ENCODE assay signal across 14 cellular contexts in genomic region chr14:68521952-68522509, GRCh38.
DNase-seq lines count a peak whose midpoint lies in the region; ATAC-seq, FAIRE-seq and TF ChIP-seq lines count a peak whose summit lies in the region.
"Had no signal": no experiment of that assay in that cellular context is flagged by ENCODE, and none has a peak within 500 bp of the region (broad histone marks: within the 10 kb centered on the region; RNA-seq: fewer than 3 reads in every experiment).

No MANE protein-coding gene starts in this region.

- H3K9me3 ChIP-seq in IMR-90 (ENCODE audit: control insufficient read depth, insufficient read depth, low read length) (no peaks in the 10 kb centered on the region), H1 (ENCODE audit: insufficient read depth in 2 of 2, low read depth in 1 of 2, low read length in 1 of 2) (no peaks in the 10 kb centered on the region), mucosa of stomach (ENCODE audit: control insufficient read depth, low read length) (no peaks in the 10 kb centered on the region), stomach (no peaks in the 10 kb centered on the region)

- H3K56ac ChIP-seq in IMR-90 (ENCODE audit: extremely low read depth, insufficient read depth, low read length) = no peak overlapping the region
- H3K56ac ChIP-seq in H1 (replicated peaks; ENCODE audit: insufficient read length, low read depth, low read length) = no peak overlapping the region

- intact Hi-C loops in IMR-90 (cut with micrococcal nuclease) (no loop called here), stomach (cut with DNase I; ENCODE audit: low total_unique reads) (no loop called here)

- H2AK5ac ChIP-seq in IMR-90 (ENCODE audit: low read depth, low read length) = peak overlapping the region; percentile 43
- H2AK5ac ChIP-seq in H1 (ENCODE audit: low read depth, low read length) = no peak overlapping the region; the same call in 1 of the 2 replicates

- peak overlapping the region; percentile 82; the same call in 1 of the 2 replicates for H2BK12ac ChIP-seq in H1 (ENCODE audit: low read depth, low read length)

- H4K91ac ChIP-seq in IMR-90 (ENCODE audit: insufficient read depth, low read depth, low read length) (peak overlapping the region; percentile 33; the same call in 1 of the 2 replicates), H1 (replicated peaks; ENCODE audit: insufficient read length, low read length) (peak overlapping the region; percentile 64)

- H3K79me1 ChIP-seq in IMR-90 (ENCODE audit: low read depth in 1 of 2, low read length in 2 of 2) = no peaks in the 10 kb centered on the region
- H3K79me1 ChIP-seq in H1 (ENCODE audit: low read depth, low read length) = no peaks in the 10 kb centered on the region

- no peak overlapping the region for H3K18ac ChIP-seq in IMR-90 (ENCODE audit: low read depth, low read length)
- no peak overlapping the region; the same call in 1 of the 2 replicates for H3K18ac ChIP-seq in H1 (ENCODE audit: extremely low read depth, low read length)

- no peak; the same call in 1 of the 2 replicates for ATAC-seq in IMR-90 (ENCODE audit: low read depth)
- no peak for ATAC-seq in GM18868 (IDR thresholded peaks at IDR 0.05; ENCODE audit: unreplicated experiment)
- ATAC-seq in HG02610 (IDR thresholded peaks at IDR 0.05; ENCODE audit: unreplicated experiment) = no peak
- no peak for ATAC-seq in HG02623 (IDR thresholded peaks at IDR 0.05; ENCODE audit: unreplicated experiment)

- peak overlapping the region; percentile 34 for H2BK120ac ChIP-seq in IMR-90 (ENCODE audit: low read depth, low read length)
- H2BK120ac ChIP-seq in H1 (replicated peaks; ENCODE audit: low read depth, low read length) = peak overlapping the region; percentile 56

- no peak overlapping the region for H2AK9ac ChIP-seq in IMR-90 (replicated peaks; ENCODE audit: low read depth, low read length, poor library complexity)

- WGBS in IMR-90 (ENCODE audit: extremely low coverage in 2 of 2, insufficient read length in 1 of 2), 2 experiments = 93% methylated on average over 3 of the region's 8 CpGs; no CpG with 5 or more reads in 1 of the 2 experiments
- 84% methylated on average over 8 of the region's 8 CpGs; no CpG with 5 or more reads in 1 of the 2 experiments for WGBS in H1 (ENCODE audit: extremely low coverage in 1 of 2, insufficient coverage in 1 of 2, insufficient read length in 1 of 2, insufficient replicate concordance in 2 of 2, low coverage in 1 of 2, low lambda C conversion rate in 2 of 2, missing lambda C conversion rate in 1 of 2), 2 experiments
- WGBS in stomach, 5 donors = 51 to 64% (median 63%) methylated on average over 6 to 8 of the region's 8 CpGs

- TF ChIP-seq POLR2A in IMR-90 (IDR thresholded peaks at IDR 0.05; ENCODE audit: low read depth, low read length) = no peak
- TF ChIP-seq POLR2A in H1 (IDR thresholded peaks at IDR 0.05; ENCODE audit: control extremely low read depth in 1 of 2, low read depth in 2 of 2, low read length in 2 of 2) = no peak
- TF ChIP-seq POLR2A in stomach (IDR thresholded peaks at IDR 0.05) = no peak

- no peak overlapping the region for H3K27ac ChIP-seq in IMR-90 (ENCODE audit: insufficient read depth, low read length)
- H3K27ac ChIP-seq in H1 (ENCODE audit: low read depth, low read length) = no peak overlapping the region
- H3K27ac ChIP-seq in stomach = peak overlapping the region; percentile 53 to 91 (median 89)
- H3K27ac ChIP-seq: C4-2B had no signal

- peaks cover 9% of the 10 kb centered on the region; the same call in 1 of the 2 replicates for H3K4me1 ChIP-seq in IMR-90 (ENCODE audit: control insufficient read depth, insufficient read depth, low read length)
- H3K4me1 ChIP-seq in H1 (replicated peaks in 1 of 4; ENCODE audit: control insufficient read depth in 3 of 4, insufficient read depth in 4 of 4, low read length in 3 of 4) = peaks cover 1 to 10% (median 6%) of the 10 kb centered on the region in 4 experiments; a peak in 6 of 7 replicates
- peaks cover 62% of the 10 kb centered on the region for H3K4me1 ChIP-seq in mucosa of stomach (ENCODE audit: control insufficient read depth, insufficient read depth, low read length)
- peaks cover 41 to 86% (median 68%) of the 10 kb centered on the region in 4 donors for H3K4me1 ChIP-seq in stomach

- no peaks in the 10 kb centered on the region for H3K23me2 ChIP-seq in H1 (ENCODE audit: low read depth, low read length)

- H3K14ac ChIP-seq in IMR-90 (replicated peaks; ENCODE audit: low read depth, low read length) (peak overlapping the region; percentile 58), H1 (ENCODE audit: insufficient read length) (no peak overlapping the region)

- no peak overlapping the region for H3K4me3 ChIP-seq in IMR-90 (ENCODE audit: insufficient read depth, low read depth, low read length)
- H3K4me3 ChIP-seq in H1 (ENCODE audit: extremely low read depth in 1 of 4, insufficient read depth in 2 of 4, low read depth in 3 of 4, low read length in 4 of 4) = no peak overlapping the region
- H3K4me3 ChIP-seq in mucosa of stomach (ENCODE audit: low read length) = no peak overlapping the region
- no peak overlapping the region for H3K4me3 ChIP-seq in stomach

- H3K9me1 ChIP-seq in IMR-90 (ENCODE audit: insufficient read depth, low read length) = no peaks in the 10 kb centered on the region

- H3K4ac ChIP-seq in IMR-90 (ENCODE audit: low read depth, low read length) (peak overlapping the region; percentile 65), H1 (replicated peaks; ENCODE audit: insufficient read length, low read depth, low read length) (no peak overlapping the region)

- H2BK20ac ChIP-seq in IMR-90 (ENCODE audit: low read depth, low read length) = peak overlapping the region; percentile 40
- H2BK20ac ChIP-seq in H1 (ENCODE audit: low read length) = peak overlapping the region; percentile 63; the same call in 1 of the 2 replicates

- BruUV-seq in IMR-90 (replicated peaks; lab: Mats Ljungman, UMichigan) = no TSS peak

- TF ChIP-seq CTCF in IMR-90 (conservative IDR thresholded peaks at IDR 0.05; ENCODE audit: low read depth, low read length) (no peak), H1 (IDR thresholded peaks at IDR 0.05; ENCODE audit: control extremely low read depth in 1 of 3, insufficient read depth in 1 of 3, low read depth in 1 of 3, low read length in 3 of 3) (no peak), stomach (IDR thresholded peaks at IDR 0.05) (peak in 1 of 7 experiments; percentile 10)

- H3K36me3 ChIP-seq in IMR-90 (ENCODE audit: control insufficient read depth, insufficient read depth, low read length) = no peaks in the 10 kb centered on the region
- H3K36me3 ChIP-seq in H1 (ENCODE audit: control insufficient read depth in 2 of 4, insufficient read depth in 4 of 4, low read length in 3 of 4) = no peaks in the 10 kb centered on the region
- no peaks in the 10 kb centered on the region for H3K36me3 ChIP-seq in mucosa of stomach (ENCODE audit: control insufficient read depth, insufficient read depth, low read length)
- no peaks in the 10 kb centered on the region for H3K36me3 ChIP-seq in stomach

- H2AFZ ChIP-seq in IMR-90 (replicated peaks; ENCODE audit: low read length, poor library complexity) (peak overlapping the region; percentile 14), H1 (ENCODE audit: low read length) (no peak overlapping the region)

- H3K79me2 ChIP-seq in H1 (ENCODE audit: control insufficient read depth in 1 of 2, insufficient read depth in 2 of 2, low read length in 2 of 2) = no peaks in the 10 kb centered on the region

- POLR2A ChIA-PET in IMR-90 (lab: Charles Lee; ENCODE audit: unreplicated experiment) (no interaction called here), H1 (lab: Charles Lee; ENCODE audit: partially characterized antibody) (interaction anchor here (0.7 to 0.8 kb wide), 2 partner anchors 45 to 107 kb away, joined by 3 to 5 read pairs; no protein-coding TSS in a partner anchor)

- H3K9ac ChIP-seq in IMR-90 (ENCODE audit: low read depth, low read length) (no peak overlapping the region), H1 (replicated peaks in 1 of 4; ENCODE audit: extremely low read depth in 1 of 4, low read depth in 3 of 4, low read length in 3 of 4) (no peak overlapping the region), mucosa of stomach (ENCODE audit: low read length) (peak overlapping the region; percentile 35)

- DNase-seq in IMR-90 (no peak), H1 (ENCODE audit: low read depth in 1 of 2, low spot score in 2 of 2) (no peak), stomach (no peak), medulla oblongata (ENCODE audit: extremely low spot score) (no peak)
- DNase-seq: activated T-cell treated with anti-CD3 and anti-CD28 coated beads, Interleukin-2, amount 50 U/mL, for 1 hour; KBM-7; nucleus accumbens; SHP77 had no signal

- H3K4me2 ChIP-seq in IMR-90 (ENCODE audit: low read depth, low read length) = no peak overlapping the region
- H3K4me2 ChIP-seq in H1 (ENCODE audit: insufficient read depth in 1 of 2, low read depth in 2 of 2, low read length in 2 of 2) = no peak overlapping the region

- H4K5ac ChIP-seq in IMR-90 (ENCODE audit: low read depth, low read length) (no peak overlapping the region; the same call in 1 of the 2 replicates), H1 (ENCODE audit: insufficient read length, low read depth, low read length) (no peak overlapping the region)

- CTCF ChIA-PET in IMR-90 (lab: Yijun Ruan, JAX) (no interaction called here), H1 (lab: Charles Lee; ENCODE audit: partially characterized antibody) (interaction anchor here (0.6 to 1.4 kb wide), 7 partner anchors 11 to 530 kb away, joined by 3 to 5 read pairs (median 3); no protein-coding TSS in a partner anchor)

- no peak overlapping the region for H3K23ac ChIP-seq in IMR-90 (ENCODE audit: low read depth, low read length)
- no peak overlapping the region for H3K23ac ChIP-seq in H1 (ENCODE audit: insufficient read length)

- TF ChIP-seq RAD21 in IMR-90 (IDR thresholded peaks at IDR 0.05; ENCODE audit: low read length) (no peak), H1 (IDR thresholded peaks at IDR 0.05 in 1 of 2, conservative IDR thresholded peaks at IDR 0.05 in 1 of 2; ENCODE audit: low read depth in 2 of 2, low read length in 2 of 2) (no peak; a peak in 1 of 4 replicates)

- H4K20me1 ChIP-seq in IMR-90 (ENCODE audit: insufficient read depth, low read length) (no peaks in the 10 kb centered on the region), H1 (replicated peaks in 1 of 2; ENCODE audit: control insufficient read depth in 1 of 2, insufficient read depth in 2 of 2, low read length in 2 of 2) (no peaks in the 10 kb centered on the region)

- H2BK15ac ChIP-seq in IMR-90 (ENCODE audit: low read depth, low read length) (0 out of 3 replicates have a peak overlapping the region, but pooled peaks have one; percentile 2), H1 (ENCODE audit: low read length) (no peak overlapping the region)

- dilution Hi-C loops in IMR-90 (cut with HindIII; ENCODE audit: low sequenced_read_pairs, unreplicated experiment) = no loop called here

- H3K27me3 ChIP-seq in IMR-90 (ENCODE audit: control insufficient read depth, insufficient read depth, low read length) (no peaks in the 10 kb centered on the region), H1 (replicated peaks in 1 of 4; ENCODE audit: control insufficient read depth in 3 of 4, extremely low read depth in 1 of 4, insufficient read depth in 3 of 4, low read length in 3 of 4) (no peaks in the 10 kb centered on the region), mucosa of stomach (ENCODE audit: control insufficient read depth, insufficient read depth, low read length) (no peaks in the 10 kb centered on the region), stomach (no peaks in the 10 kb centered on the region)

- H2BK5ac ChIP-seq in IMR-90 (ENCODE audit: low read depth, low read length, poor library complexity, severe bottlenecking) = no peak overlapping the region
- H2BK5ac ChIP-seq in H1 (ENCODE audit: low read depth, low read length) = peak overlapping the region; percentile 38; the same call in 1 of the 2 replicates

- FAIRE-seq in H1 (lab: Jason Lieb, UNC) = no peak
- FAIRE-seq: endometrium had no signal

- peak overlapping the region in 1 of 2 experiments; percentile 44; a peak in 1 of 4 replicates for H4K8ac ChIP-seq in IMR-90 (ENCODE audit: low read depth in 2 of 2, low read length in 2 of 2)
- no peak overlapping the region for H4K8ac ChIP-seq in H1 (ENCODE audit: extremely low read depth, insufficient read depth, low read length)

- TF ChIP-seq EP300 in H1 (IDR thresholded peaks at IDR 0.05; ENCODE audit: borderline replicate concordance in 1 of 2, low read depth in 2 of 2, low read length in 2 of 2) = no peak
- no peak for TF ChIP-seq EP300 in stomach (IDR thresholded peaks at IDR 0.05)

- in situ Hi-C loops in IMR-90 (cut with MboI; ENCODE audit: low sequenced_read_pairs) = no loop called here

Comparison
In these comparisons a context has a peak if more than half of its experiments do, and no peak if none do; other contexts are left out.
1. H3K27ac ChIP-seq: peak in stomach (5 of 5); none in IMR-90 (single experiment) and H1 (single experiment).